Comparison of ENCODE assay signal across 8 cellular contexts in genomic region chr6:31663087-31663960, GRCh38. TPM values are rescaled to one million over a fixed set of nuclear protein-coding genes. Genes with fewer than 3 reads are reported as not detected.
DNase-seq lines count a peak whose midpoint lies in the region; ATAC-seq, FAIRE-seq and TF ChIP-seq lines count a peak whose summit lies in the region.

No MANE protein-coding gene starts in this region.

- POLR2A ChIA-PET in PC-3 (lab: Charles Lee; ENCODE audit: unreplicated experiment), result interaction anchor here (0.6 kb wide), 1 partner anchor 164 kb away, joined by 5 read pairs; no protein-coding TSS in a partner anchor

- peaks cover 33% of the 10 kb centered on the region for H3K4me1 Mint-ChIP-seq in endothelial cell (ENCODE audit: unreplicated experiment)

- intact Hi-C loops in PC-3 (cut with micrococcal nuclease), result no loop called here
- intact Hi-C loops in pancreas (cut with DNase I), result no loop called here

- 61 to 64% methylated on average over 10 of the region's 10 CpGs for WGBS in pancreas, 2 donors

- peak overlapping the region; percentile 97 for H3K4me3 Mint-ChIP-seq in endothelial cell (ENCODE audit: unreplicated experiment)

- H3K4me3 ChIP-seq in DND-41 (ENCODE audit: low read depth in 1 of 2, low read length in 2 of 2) (peak overlapping the region; percentile 64 to 88; a peak in 3 of 4 replicates), PC-3 (ENCODE audit: low read length) (peak overlapping the region; percentile 92), parathyroid adenoma (ENCODE audit: low read depth, low read length) (peak overlapping the region; percentile 99), pancreas (peak overlapping the region in 2 of 4 donors; percentile 66 to 72)

- H3K36me3 ChIP-seq in DND-41 (ENCODE audit: insufficient read depth, low read length) (peaks cover 67% of the 10 kb centered on the region), PC-3 (ENCODE audit: low read depth, low read length) (peaks cover 16% of the 10 kb centered on the region), parathyroid adenoma (ENCODE audit: control insufficient read depth, insufficient read depth, low read length) (no peaks in the 10 kb centered on the region), pancreas (peaks cover 0 to 13% (median 0%) of the 10 kb centered on the region in 3 donors)

- H3K27me3 Mint-ChIP-seq in endothelial cell (ENCODE audit: unreplicated experiment), result peaks cover 10% of the 10 kb centered on the region

- peaks cover 18% of the 10 kb centered on the region for H4K20me1 ChIP-seq in DND-41 (ENCODE audit: insufficient read depth, low read length)
- H4K20me1 ChIP-seq in PC-3 (ENCODE audit: low read length), result peaks cover 4% of the 10 kb centered on the region; the same call in 1 of the 2 replicates

- CTCF ChIA-PET in PC-3 (lab: Charles Lee), result interaction anchor here (0.6 kb wide), 1 partner anchor 78 kb away, joined by 3 read pairs; no protein-coding TSS in a partner anchor

- H2AFZ ChIP-seq in DND-41 (ENCODE audit: low read depth, low read length), result no peak overlapping the region
- H2AFZ ChIP-seq in PC-3 (ENCODE audit: low read length), result no peak overlapping the region
- H2AFZ ChIP-seq in parathyroid adenoma, result no peak overlapping the region

- DNase-seq in DND-41, result no peak
- DNase-seq in PC-3, result peak; percentile 40
- DNase-seq in endothelial cell (ENCODE audit: low spot score), result no peak
- DNase-seq in islet precursor cell, result no peak
- no peak for DNase-seq in dermis blood vessel endothelial cell
- no peak for DNase-seq in pancreas
- no peak for DNase-seq in stimulated activated CD4-positive, alpha-beta T cell treated with anti-CD3 and anti-CD28 coated beads, Interleukin-4, amount 100 ng/mL, for 4 hours

- peaks cover 13% of the 10 kb centered on the region for H3K36me3 Mint-ChIP-seq in endothelial cell (ENCODE audit: low read depth, unreplicated experiment)

- H3K79me2 ChIP-seq in DND-41 (ENCODE audit: insufficient read depth, low read length), result peaks cover 93% of the 10 kb centered on the region
- peaks cover 64% of the 10 kb centered on the region for H3K79me2 ChIP-seq in PC-3 (ENCODE audit: low read length)
- H3K79me2 ChIP-seq in parathyroid adenoma, result peaks cover 36% of the 10 kb centered on the region

- no peaks in the 10 kb centered on the region for H3K9me2 ChIP-seq in PC-3 (replicated peaks; ENCODE audit: low read length)

- peak overlapping the region; percentile 96 for H3K27ac ChIP-seq in DND-41 (ENCODE audit: low read length)
- H3K27ac ChIP-seq in PC-3 (ENCODE audit: low read length), result peak overlapping the region; percentile 17; the same call in 1 of the 2 replicates
- H3K27ac ChIP-seq in parathyroid adenoma, result peak overlapping the region; percentile 99
- peak overlapping the region in 1 of 4 donors; percentile 90 for H3K27ac ChIP-seq in pancreas

- H3K27me3 ChIP-seq in DND-41 (ENCODE audit: insufficient read depth, low read length, poor library complexity), result no peaks in the 10 kb centered on the region
- no peaks in the 10 kb centered on the region for H3K27me3 ChIP-seq in PC-3 (ENCODE audit: low read length)
- H3K27me3 ChIP-seq in parathyroid adenoma (ENCODE audit: control insufficient read depth, insufficient read depth, low read length), result no peaks in the 10 kb centered on the region
- H3K27me3 ChIP-seq in pancreas, result no peaks in the 10 kb centered on the region

- TF ChIP-seq CTCF in DND-41 (IDR thresholded peaks at IDR 0.05; ENCODE audit: borderline replicate concordance, extremely low read depth, low read length, poor library complexity, severe bottlenecking) (no peak), PC-3 (conservative IDR thresholded peaks at IDR 0.05; ENCODE audit: low read depth, low read length) (no peak), endothelial cell (IDR thresholded peaks at IDR 0.05; ENCODE audit: unreplicated experiment) (no peak), parathyroid adenoma (IDR thresholded peaks at IDR 0.05) (no peak), pancreas (IDR thresholded peaks at IDR 0.05) (no peak)

- ATAC-seq in DND-41 (ENCODE audit: insufficient read depth, low read depth) (no peak), PC-3 (no peak), pancreas (no peak)

- FAIRE-seq in pancreas (lab: Jason Lieb, UNC), result no peak

- H3K4me2 ChIP-seq in DND-41 (ENCODE audit: insufficient read depth, low read length), result peak overlapping the region; percentile 92
- H3K4me2 ChIP-seq in PC-3 (ENCODE audit: low read length), result peak overlapping the region; percentile 99
- H3K4me2 ChIP-seq in parathyroid adenoma (ENCODE audit: low read length), result peak overlapping the region; percentile 99

- peak overlapping the region; percentile 97 for H3K27ac Mint-ChIP-seq in endothelial cell (ENCODE audit: unreplicated experiment)

- H3K4me1 ChIP-seq in DND-41 (ENCODE audit: insufficient read depth, low read length), result peaks cover 77% of the 10 kb centered on the region
- peaks cover 46% of the 10 kb centered on the region for H3K4me1 ChIP-seq in PC-3 (ENCODE audit: insufficient read depth, low read length)
- H3K4me1 ChIP-seq in parathyroid adenoma, result peaks cover 15% of the 10 kb centered on the region
- peaks cover 21 to 35% (median 31%) of the 10 kb centered on the region in 3 donors for H3K4me1 ChIP-seq in pancreas

- peak overlapping the region; percentile 85 for H3K9ac ChIP-seq in DND-41 (ENCODE audit: low read depth, low read length)
- no peak overlapping the region for H3K9ac ChIP-seq in PC-3 (ENCODE audit: low read length)
- H3K9ac ChIP-seq in parathyroid adenoma, result no peak overlapping the region

- H3K9me3 ChIP-seq in DND-41 (ENCODE audit: insufficient read depth, low read length, severe bottlenecking) (no peaks in the 10 kb centered on the region), PC-3 (ENCODE audit: low read length) (no peaks in the 10 kb centered on the region), parathyroid adenoma (ENCODE audit: control insufficient read depth, low read length) (no peaks in the 10 kb centered on the region), pancreas (no peaks in the 10 kb centered on the region)

- H3F3A ChIP-seq in PC-3 (ENCODE audit: low read length, unreplicated experiment), result no peaks in the 10 kb centered on the region

- BruUV-seq in PC-3 (replicated peaks; lab: Mats Ljungman, UMichigan), result no TSS peak

- H3K9me3 Mint-ChIP-seq in endothelial cell (ENCODE audit: unreplicated experiment), result no peaks in the 10 kb centered on the region

RNA-seq across cellular contexts. Expression of gene GPANK1, which starts 1.5 kb away (rescaled TPM):
- total RNA-seq in PC-3 (2014; rRNA removed) (11.8 and 14.9 TPM in 2 replicates), endothelial cell (ENCODE audit: unreplicated experiment) (8.9 TPM), dermis blood vessel endothelial cell (11.9 and 12.9 TPM in 2 replicates), pancreas (1 to 10 TPM; 5.5 to 9.5 (median 6.1) TPM)
- polyA plus RNA-seq in pancreas, result 10 to 100 TPM; 11.2 to 11.6 TPM

RNA-seq across cellular contexts. Expression of gene CSNK2B, which starts 2.6 kb away (rescaled TPM):
- total RNA-seq in PC-3 (2014; rRNA removed) (227 and 267 TPM in 2 replicates), endothelial cell (ENCODE audit: unreplicated experiment) (164 TPM), dermis blood vessel endothelial cell (111 and 116 TPM in 2 replicates), pancreas (10 to 100 TPM; 48.1 to 65.9 (median 57.8) TPM)
- 100 to 1,000 TPM in 1 of 2 donors, 10 to 100 TPM in 1; 86.8 to 116 TPM for polyA plus RNA-seq in pancreas

RNA-seq across cellular contexts. Expression of gene C6orf47, which starts 2.7 kb away (rescaled TPM):
- 26.3 and 33.2 TPM in 2 replicates for total RNA-seq in PC-3 (2014; rRNA removed)
- 13.1 TPM for total RNA-seq in endothelial cell (ENCODE audit: unreplicated experiment)
- total RNA-seq in dermis blood vessel endothelial cell, result 20.6 and 28.6 TPM in 2 replicates
- total RNA-seq in pancreas, result 10 to 100 TPM in 1 of 6 donors, 1 to 10 TPM in 5; 6.9 to 12.0 (median 9.0) TPM
- 10 to 100 TPM; 10.8 to 11.2 TPM for polyA plus RNA-seq in pancreas

RNA-seq across cellular contexts. Expression of gene LY6G5B, which starts 6.5 kb away (rescaled TPM):
- 5.0 and 5.3 TPM in 2 replicates for total RNA-seq in PC-3 (2014; rRNA removed)
- total RNA-seq in endothelial cell (ENCODE audit: unreplicated experiment), result 16.3 TPM
- 1.8 and 3.2 TPM in 2 replicates for total RNA-seq in dermis blood vessel endothelial cell
- 1 to 10 TPM; 3.0 to 8.2 (median 4.0) TPM for total RNA-seq in pancreas
- 10 to 100 TPM in 1 of 2 donors, 1 to 10 TPM in 1; 9.2 to 11.4 TPM for polyA plus RNA-seq in pancreas

RNA-seq across cellular contexts. Expression of gene APOM, which starts 7.6 kb away (rescaled TPM):
- total RNA-seq in PC-3 (2014; rRNA removed), result 1.6 and 2.2 TPM in 2 replicates
- total RNA-seq in endothelial cell (ENCODE audit: unreplicated experiment), result 0.92 TPM
- total RNA-seq in dermis blood vessel endothelial cell, result 0.34 and 0.37 TPM in 2 replicates
- 1 to 10 TPM in 3 of 6 donors, under 1 TPM in 3; 0.62 to 2.6 (median 0.98) TPM for total RNA-seq in pancreas
- polyA plus RNA-seq in pancreas, result 1 to 10 TPM; 3.4 to 5.0 TPM
